Comparison of ENCODE assay signal across 17 cellular contexts in genomic region chr20:49340161-49340966, GRCh38.
A peak's percentile ranks its signal among the peaks of the same experiment; 100 is the strongest.
DNase-seq lines count a peak whose midpoint lies in the region; TF ChIP-seq lines count a peak whose summit lies in the region.
"Had no signal": no experiment of that assay in that cellular context is flagged by ENCODE, and none has a peak within 500 bp of the region (broad histone marks: within the 10 kb centered on the region; RNA-seq: fewer than 3 reads in every experiment).

No MANE protein-coding gene starts in this region.

- no peaks in the 10 kb centered on the region for H3K79me2 ChIP-seq in osteoblast (ENCODE audit: insufficient read depth, low read length)

- peak overlapping the region; percentile 25 for H3K27ac ChIP-seq in cingulate gyrus (ENCODE audit: low read depth, low read length)
- no peak overlapping the region for H3K27ac ChIP-seq in osteoblast (ENCODE audit: low read depth, low read length)
- H3K27ac ChIP-seq: KMS-11, neutrophil had no signal

- H2AFZ ChIP-seq in osteoblast (ENCODE audit: low read length): peak overlapping the region; percentile 69

- H3K36me3 Mint-ChIP-seq in progenitor cell of endocrine pancreas (ENCODE audit: insufficient read depth): no peaks in the 10 kb centered on the region

- H3K9me3 ChIP-seq in BE2C (no peaks in the 10 kb centered on the region), osteoblast (ENCODE audit: low read depth, low read length) (no peaks in the 10 kb centered on the region)
- H3K9me3 ChIP-seq: ascending aorta, neutrophil, uterus had no signal

- H3K4me3 ChIP-seq in BE2C (ENCODE audit: low read depth, low read length): no peak overlapping the region
- H3K4me3 ChIP-seq in osteoblast (ENCODE audit: insufficient read depth, low read length): peak overlapping the region; percentile 45
- H3K4me3 ChIP-seq: uterus had no signal

- H3K4me1 ChIP-seq in BE2C (no peaks in the 10 kb centered on the region), osteoblast (ENCODE audit: insufficient read depth, low read length) (peaks cover 11% of the 10 kb centered on the region)

- H4K20me1 ChIP-seq in osteoblast (ENCODE audit: insufficient read depth, low read length): no peaks in the 10 kb centered on the region

- H3K27ac Mint-ChIP-seq in progenitor cell of endocrine pancreas: no peak overlapping the region
- H3K27ac Mint-ChIP-seq: activated T-helper 2 cell treated with anti-CD3 and anti-CD28 coated beads, Interferon-gamma antibody, Interleukin-2, Interleukin-4, amounts not matched to agents 10 μg/mL and 5 μg/mL and 100 μg/mL, durations not matched to agents 14 hours and 24 hours and 36 hours had no signal

- no peaks in the 10 kb centered on the region for H3K4me1 Mint-ChIP-seq in progenitor cell of endocrine pancreas (ENCODE audit: low read depth)

- peak; percentile 39 for DNase-seq in BE2C
- peak; percentile 61 for DNase-seq in M059J (ENCODE audit: low read depth)
- DNase-seq in osteoblast (ENCODE audit: insufficient read length, low spot score, missing footprints): peak; percentile 84
- no peak for DNase-seq in Ammon's horn (ENCODE audit: low spot score)
- no peak for DNase-seq in progenitor cell of endocrine pancreas (ENCODE audit: low spot score, unreplicated experiment)
- no peak for DNase-seq in NCI-H446 treated with DMSO at 0.1 percent for 48 hours (lab: John Stamatoyannopoulos, UW)
- no peak for DNase-seq in NCI-H2227 treated with DMSO at 0.1 percent for 48 hours (lab: John Stamatoyannopoulos, UW)
- DNase-seq: DMS79 treated with DMSO at 0.1 percent for 48 hours; mesendoderm; NCI-H524; stimulated activated naive CD8-positive, alpha-beta T cell treated with anti-CD3 and anti-CD28 coated beads, Interleukin-15, Interleukin-2, amounts not matched to agents 100 U/mL and 50 U/mL, for 24 hours; uterus had no signal

- H3K36me3 ChIP-seq in BE2C: no peaks in the 10 kb centered on the region
- no peaks in the 10 kb centered on the region for H3K36me3 ChIP-seq in osteoblast (ENCODE audit: insufficient read depth, low read length)
- H3K36me3 ChIP-seq: ascending aorta, neutrophil, uterus had no signal

- H3K27me3 ChIP-seq in BE2C: no peaks in the 10 kb centered on the region
- H3K27me3 ChIP-seq in osteoblast (ENCODE audit: insufficient read depth, low read length): peaks cover 15% of the 10 kb centered on the region
- H3K27me3 ChIP-seq: ascending aorta, uterus had no signal

- no peak overlapping the region for H3K4me3 Mint-ChIP-seq in progenitor cell of endocrine pancreas (ENCODE audit: low read depth)

- H3K4me2 ChIP-seq in osteoblast (ENCODE audit: insufficient read depth, low read length): peak overlapping the region; percentile 70
- H3K4me2 ChIP-seq: KMS-11 had no signal

- no peak for TF ChIP-seq CTCF in BE2C (IDR thresholded peaks at IDR 0.05; ENCODE audit: low read depth, low read length)
- TF ChIP-seq CTCF in osteoblast (IDR thresholded peaks at IDR 0.05; ENCODE audit: extremely low read depth, low read depth, low read length): no peak
- TF ChIP-seq CTCF in progenitor cell of endocrine pancreas (IDR thresholded peaks at IDR 0.05; ENCODE audit: unreplicated experiment): no peak

- H3K27me3 Mint-ChIP-seq in progenitor cell of endocrine pancreas: peaks cover 12% of the 10 kb centered on the region

- no peaks in the 10 kb centered on the region for H3K9me3 Mint-ChIP-seq in progenitor cell of endocrine pancreas (ENCODE audit: low read depth)
- H3K9me3 Mint-ChIP-seq: activated T-helper 2 cell treated with anti-CD3 and anti-CD28 coated beads, Interferon-gamma antibody, Interleukin-2, Interleukin-4, amounts not matched to agents 10 μg/mL and 5 μg/mL and 100 μg/mL, durations not matched to agents 14 hours and 24 hours and 36 hours had no signal

Comparison
In these comparisons a context has a peak if more than half of its experiments do, and no peak if none do; other contexts are left out.
1. DNase-seq: peak in BE2C (single experiment), M059J (single experiment) and osteoblast (single experiment); none in Ammon's horn (single experiment), progenitor cell of endocrine pancreas (single experiment), NCI-H446 treated with DMSO at 0.1 percent for 48 hours (single experiment) and NCI-H2227 treated with DMSO at 0.1 percent for 48 hours (single experiment).